In the genomic region with DNA sequence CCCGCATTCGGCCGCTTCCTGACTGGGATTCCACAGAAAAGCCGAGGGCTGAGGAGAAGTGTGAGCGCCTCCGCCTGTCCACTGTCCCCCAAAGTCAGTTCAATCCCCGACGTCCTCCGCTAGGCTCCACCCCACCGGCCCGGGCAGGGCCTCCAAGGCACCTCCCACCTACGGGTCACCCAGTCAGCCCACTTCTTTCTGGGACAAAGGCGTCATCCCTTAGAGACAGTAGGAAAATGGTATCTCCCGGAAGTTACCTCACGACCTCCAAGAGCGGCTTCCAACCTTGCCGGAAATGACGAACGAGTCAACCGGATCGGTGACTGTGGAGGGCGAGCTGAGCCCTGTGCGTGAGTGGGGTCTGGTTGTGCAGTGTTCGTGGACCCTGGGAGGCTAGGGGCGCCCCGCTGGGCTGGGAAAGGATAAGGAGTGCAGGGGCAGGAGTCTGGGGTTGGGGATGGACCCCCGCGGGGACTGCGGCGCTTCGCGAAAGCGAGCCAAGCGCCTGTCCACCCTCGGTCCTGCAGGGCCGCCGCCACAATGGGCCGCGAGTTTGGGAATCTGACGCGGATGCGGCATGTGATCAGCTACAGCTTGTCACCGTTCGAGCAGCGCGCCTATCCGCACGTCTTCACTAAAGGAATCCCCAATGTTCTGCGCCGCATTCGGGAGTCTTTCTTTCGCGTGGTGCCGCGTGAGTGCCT, we compare ENCODE assay signal across 1 cellular context.
TF ChIP-seq lines count a peak whose summit lies in the region.

A gene with protein sequence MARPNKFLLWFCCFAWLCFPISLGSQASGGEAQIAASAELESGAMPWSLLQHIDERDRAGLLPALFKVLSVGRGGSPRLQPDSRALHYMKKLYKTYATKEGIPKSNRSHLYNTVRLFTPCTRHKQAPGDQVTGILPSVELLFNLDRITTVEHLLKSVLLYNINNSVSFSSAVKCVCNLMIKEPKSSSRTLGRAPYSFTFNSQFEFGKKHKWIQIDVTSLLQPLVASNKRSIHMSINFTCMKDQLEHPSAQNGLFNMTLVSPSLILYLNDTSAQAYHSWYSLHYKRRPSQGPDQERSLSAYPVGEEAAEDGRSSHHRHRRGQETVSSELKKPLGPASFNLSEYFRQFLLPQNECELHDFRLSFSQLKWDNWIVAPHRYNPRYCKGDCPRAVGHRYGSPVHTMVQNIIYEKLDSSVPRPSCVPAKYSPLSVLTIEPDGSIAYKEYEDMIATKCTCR (minus strand): TSS at position 128 of the 704 bp plus-strand sequence. CDS start 1,936 bp downstream, outside the sequence.
A gene (plus strand): TSS at position 301 of the 704 bp plus-strand sequence. CDS start 240 bp downstream, at position 541.

TF ChIP-seq in K562, 482 proteins besides CTCF, POLR2A, EP300 and RAD21 (continued from another document and continues in another):
- TF ChIP-seq, protein P1, sequence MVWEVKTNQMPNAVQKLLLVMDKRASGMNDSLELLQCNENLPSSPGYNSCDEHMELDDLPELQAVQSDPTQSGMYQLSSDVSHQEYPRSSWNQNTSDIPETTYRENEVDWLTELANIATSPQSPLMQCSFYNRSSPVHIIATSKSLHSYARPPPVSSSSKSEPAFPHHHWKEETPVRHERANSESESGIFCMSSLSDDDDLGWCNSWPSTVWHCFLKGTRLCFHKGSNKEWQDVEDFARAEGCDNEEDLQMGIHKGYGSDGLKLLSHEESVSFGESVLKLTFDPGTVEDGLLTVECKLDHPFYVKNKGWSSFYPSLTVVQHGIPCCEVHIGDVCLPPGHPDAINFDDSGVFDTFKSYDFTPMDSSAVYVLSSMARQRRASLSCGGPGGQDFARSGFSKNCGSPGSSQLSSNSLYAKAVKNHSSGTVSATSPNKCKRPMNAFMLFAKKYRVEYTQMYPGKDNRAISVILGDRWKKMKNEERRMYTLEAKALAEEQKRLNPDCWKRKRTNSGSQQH (CRISPR knock-in tag; IDR thresholded peaks at IDR 0.05), result no peak
- 0 out of 2 replicates have a peak, but pooled peaks have one; percentile 49 for TF ChIP-seq RHOXF2B (CRISPR knock-in tag; conservative IDR thresholded peaks at IDR 0.05)
- TF ChIP-seq TCF3 (CRISPR knock-in tag; IDR thresholded peaks at IDR 0.05), result no peak
- no peak for TF ChIP-seq ZNF77 (CRISPR knock-in tag; IDR thresholded peaks at IDR 0.05)
- TF ChIP-seq, protein P2, sequence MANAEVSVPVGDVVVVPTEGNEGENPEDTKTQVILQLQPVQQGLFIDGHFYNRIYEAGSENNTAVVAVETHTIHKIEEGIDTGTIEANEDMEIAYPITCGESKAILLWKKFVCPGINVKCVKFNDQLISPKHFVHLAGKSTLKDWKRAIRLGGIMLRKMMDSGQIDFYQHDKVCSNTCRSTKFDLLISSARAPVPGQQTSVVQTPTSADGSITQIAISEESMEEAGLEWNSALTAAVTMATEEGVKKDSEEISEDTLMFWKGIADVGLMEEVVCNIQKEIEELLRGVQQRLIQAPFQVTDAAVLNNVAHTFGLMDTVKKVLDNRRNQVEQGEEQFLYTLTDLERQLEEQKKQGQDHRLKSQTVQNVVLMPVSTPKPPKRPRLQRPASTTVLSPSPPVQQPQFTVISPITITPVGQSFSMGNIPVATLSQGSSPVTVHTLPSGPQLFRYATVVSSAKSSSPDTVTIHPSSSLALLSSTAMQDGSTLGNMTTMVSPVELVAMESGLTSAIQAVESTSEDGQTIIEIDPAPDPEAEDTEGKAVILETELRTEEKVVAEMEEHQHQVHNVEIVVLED (CRISPR knock-in tag; IDR thresholded peaks at IDR 0.05), result no peak
- TF ChIP-seq PHF8 (IDR thresholded peaks at IDR 0.05; ENCODE audit: borderline replicate concordance, low read length), result peak; percentile 99
- no peak for TF ChIP-seq ZNF696 (CRISPR knock-in tag; conservative IDR thresholded peaks at IDR 0.05)
- 0 out of 2 replicates have a peak, but pooled peaks have one; percentile 10 for TF ChIP-seq MXI1 (IDR thresholded peaks at IDR 0.05; ENCODE audit: low read depth, low read length)
- no peak for TF ChIP-seq HDGF (IDR thresholded peaks at IDR 0.05)
- TF ChIP-seq ZNF143 (CRISPR knock-in tag; IDR thresholded peaks at IDR 0.05), result no peak
- TF ChIP-seq JUND (IDR thresholded peaks at IDR 0.05; ENCODE audit: borderline replicate concordance, low read depth, low read length), result peak; percentile 99
- TF ChIP-seq JUND (tag; IDR thresholded peaks at IDR 0.05; ENCODE audit: borderline replicate concordance, low read depth, low read length), result peak; percentile 83; the same call in 2 of the 3 replicates
- peak; percentile 28 to 88 for TF ChIP-seq MAZ (CRISPR knock-in tag; conservative IDR thresholded peaks at IDR 0.05 in 1 of 2, IDR thresholded peaks at IDR 0.05 in 1 of 2)
- TF ChIP-seq, protein P3, sequence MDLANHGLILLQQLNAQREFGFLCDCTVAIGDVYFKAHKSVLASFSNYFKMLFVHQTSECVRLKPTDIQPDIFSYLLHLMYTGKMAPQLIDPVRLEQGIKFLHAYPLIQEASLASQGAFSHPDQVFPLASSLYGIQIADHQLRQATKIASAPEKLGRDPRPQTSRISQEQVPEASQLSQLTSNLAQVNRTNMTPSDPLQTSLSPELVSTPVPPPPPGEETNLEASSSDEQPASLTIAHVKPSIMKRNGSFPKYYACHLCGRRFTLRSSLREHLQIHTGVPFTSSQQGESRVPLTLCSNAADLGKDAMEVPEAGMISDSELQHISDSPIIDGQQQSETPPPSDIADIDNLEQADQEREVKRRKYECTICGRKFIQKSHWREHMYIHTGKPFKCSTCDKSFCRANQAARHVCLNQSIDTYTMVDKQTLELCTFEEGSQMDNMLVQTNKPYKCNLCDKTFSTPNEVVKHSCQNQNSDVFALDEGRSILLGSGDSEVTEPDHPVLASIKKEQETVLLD (IDR thresholded peaks at IDR 0.05), result no peak
- TF ChIP-seq BRCA1 (IDR thresholded peaks at IDR 0.05), result no peak
- TF ChIP-seq BRCA1 (CRISPR knock-in tag; IDR thresholded peaks at IDR 0.05), result no peak; the same call in 1 of the 2 replicates
- peak; percentile 35 for TF ChIP-seq ASH1L (IDR thresholded peaks at IDR 0.05; ENCODE audit: borderline replicate concordance, low read depth, partially characterized antibody)
- TF ChIP-seq, protein P4, sequence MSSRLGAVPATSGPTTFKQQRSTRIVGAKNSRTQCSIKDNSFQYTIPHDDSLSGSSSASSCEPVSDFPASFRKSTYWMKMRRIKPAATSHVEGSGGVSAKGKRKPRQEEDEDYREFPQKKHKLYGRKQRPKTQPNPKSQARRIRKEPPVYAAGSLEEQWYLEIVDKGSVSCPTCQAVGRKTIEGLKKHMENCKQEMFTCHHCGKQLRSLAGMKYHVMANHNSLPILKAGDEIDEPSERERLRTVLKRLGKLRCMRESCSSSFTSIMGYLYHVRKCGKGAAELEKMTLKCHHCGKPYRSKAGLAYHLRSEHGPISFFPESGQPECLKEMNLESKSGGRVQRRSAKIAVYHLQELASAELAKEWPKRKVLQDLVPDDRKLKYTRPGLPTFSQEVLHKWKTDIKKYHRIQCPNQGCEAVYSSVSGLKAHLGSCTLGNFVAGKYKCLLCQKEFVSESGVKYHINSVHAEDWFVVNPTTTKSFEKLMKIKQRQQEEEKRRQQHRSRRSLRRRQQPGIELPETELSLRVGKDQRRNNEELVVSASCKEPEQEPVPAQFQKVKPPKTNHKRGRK (tag; IDR thresholded peaks at IDR 0.05), result no peak
- no peak for TF ChIP-seq KLF13 (tag; IDR thresholded peaks at IDR 0.05; ENCODE audit: borderline replicate concordance, low read depth)
- no peak for TF ChIP-seq ARHGAP35 (IDR thresholded peaks at IDR 0.05; ENCODE audit: partially characterized antibody)
- no peak for TF ChIP-seq ZSCAN32 (CRISPR knock-in tag; IDR thresholded peaks at IDR 0.05)
- no peak for TF ChIP-seq JUNB (CRISPR knock-in tag; conservative IDR thresholded peaks at IDR 0.05)
- no peak for TF ChIP-seq ZNF212 (CRISPR knock-in tag; IDR thresholded peaks at IDR 0.05)
- no peak for TF ChIP-seq ZNF121 (CRISPR knock-in tag; conservative IDR thresholded peaks at IDR 0.05)
- TF ChIP-seq ZFPM2 (CRISPR knock-in tag; IDR thresholded peaks at IDR 0.05), result no peak
- TF ChIP-seq, protein P5, sequence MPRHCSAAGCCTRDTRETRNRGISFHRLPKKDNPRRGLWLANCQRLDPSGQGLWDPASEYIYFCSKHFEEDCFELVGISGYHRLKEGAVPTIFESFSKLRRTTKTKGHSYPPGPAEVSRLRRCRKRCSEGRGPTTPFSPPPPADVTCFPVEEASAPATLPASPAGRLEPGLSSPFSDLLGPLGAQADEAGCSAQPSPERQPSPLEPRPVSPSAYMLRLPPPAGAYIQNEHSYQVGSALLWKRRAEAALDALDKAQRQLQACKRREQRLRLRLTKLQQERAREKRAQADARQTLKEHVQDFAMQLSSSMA (CRISPR knock-in tag; IDR thresholded peaks at IDR 0.05), result no peak
- TF ChIP-seq GATA2 (CRISPR knock-in tag; IDR thresholded peaks at IDR 0.05), result no peak
- TF ChIP-seq CBFA2T2 (conservative IDR thresholded peaks at IDR 0.05), result no peak
- peak; percentile 77; the same call in 1 of the 2 replicates for TF ChIP-seq ESRRA (IDR thresholded peaks at IDR 0.05; ENCODE audit: borderline replicate concordance, low read depth)
- TF ChIP-seq PYGO2 (tag; IDR thresholded peaks at IDR 0.05), result no peak
- no peak for TF ChIP-seq DNMT1 (IDR thresholded peaks at IDR 0.05)
- TF ChIP-seq NR2C1 (IDR thresholded peaks at IDR 0.05), result peak; percentile 83
- TF ChIP-seq NR2C1 (tag; IDR thresholded peaks at IDR 0.05), result peak; percentile 79
- TF ChIP-seq HDAC6 (IDR thresholded peaks at IDR 0.05; ENCODE audit: low read depth, low read length), result no peak
- TF ChIP-seq ZNF174 (CRISPR knock-in tag; IDR thresholded peaks at IDR 0.05), result no peak
- no peak for TF ChIP-seq ZNF695 (CRISPR knock-in tag; IDR thresholded peaks at IDR 0.05)
- no peak for TF ChIP-seq ZNF75A (CRISPR knock-in tag; IDR thresholded peaks at IDR 0.05)
- TF ChIP-seq, protein P6, sequence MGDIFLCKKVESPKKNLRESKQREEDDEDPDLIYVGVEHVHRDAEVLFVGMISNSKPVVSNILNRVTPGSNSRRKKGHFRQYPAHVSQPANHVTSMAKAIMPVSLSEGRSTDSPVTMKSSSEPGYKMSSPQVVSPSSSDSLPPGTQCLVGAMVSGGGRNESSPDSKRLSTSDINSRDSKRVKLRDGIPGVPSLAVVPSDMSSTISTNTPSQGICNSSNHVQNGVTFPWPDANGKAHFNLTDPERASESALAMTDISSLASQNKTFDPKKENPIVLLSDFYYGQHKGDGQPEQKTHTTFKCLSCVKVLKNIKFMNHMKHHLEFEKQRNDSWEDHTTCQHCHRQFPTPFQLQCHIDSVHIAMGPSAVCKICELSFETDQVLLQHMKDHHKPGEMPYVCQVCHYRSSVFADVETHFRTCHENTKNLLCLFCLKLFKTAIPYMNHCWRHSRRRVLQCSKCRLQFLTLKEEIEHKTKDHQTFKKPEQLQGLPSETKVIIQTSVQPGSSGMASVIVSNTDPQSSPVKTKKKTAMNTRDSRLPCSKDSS (IDR thresholded peaks at IDR 0.05; ENCODE audit: low read depth, partially characterized antibody), result no peak
- TF ChIP-seq, protein P7, sequence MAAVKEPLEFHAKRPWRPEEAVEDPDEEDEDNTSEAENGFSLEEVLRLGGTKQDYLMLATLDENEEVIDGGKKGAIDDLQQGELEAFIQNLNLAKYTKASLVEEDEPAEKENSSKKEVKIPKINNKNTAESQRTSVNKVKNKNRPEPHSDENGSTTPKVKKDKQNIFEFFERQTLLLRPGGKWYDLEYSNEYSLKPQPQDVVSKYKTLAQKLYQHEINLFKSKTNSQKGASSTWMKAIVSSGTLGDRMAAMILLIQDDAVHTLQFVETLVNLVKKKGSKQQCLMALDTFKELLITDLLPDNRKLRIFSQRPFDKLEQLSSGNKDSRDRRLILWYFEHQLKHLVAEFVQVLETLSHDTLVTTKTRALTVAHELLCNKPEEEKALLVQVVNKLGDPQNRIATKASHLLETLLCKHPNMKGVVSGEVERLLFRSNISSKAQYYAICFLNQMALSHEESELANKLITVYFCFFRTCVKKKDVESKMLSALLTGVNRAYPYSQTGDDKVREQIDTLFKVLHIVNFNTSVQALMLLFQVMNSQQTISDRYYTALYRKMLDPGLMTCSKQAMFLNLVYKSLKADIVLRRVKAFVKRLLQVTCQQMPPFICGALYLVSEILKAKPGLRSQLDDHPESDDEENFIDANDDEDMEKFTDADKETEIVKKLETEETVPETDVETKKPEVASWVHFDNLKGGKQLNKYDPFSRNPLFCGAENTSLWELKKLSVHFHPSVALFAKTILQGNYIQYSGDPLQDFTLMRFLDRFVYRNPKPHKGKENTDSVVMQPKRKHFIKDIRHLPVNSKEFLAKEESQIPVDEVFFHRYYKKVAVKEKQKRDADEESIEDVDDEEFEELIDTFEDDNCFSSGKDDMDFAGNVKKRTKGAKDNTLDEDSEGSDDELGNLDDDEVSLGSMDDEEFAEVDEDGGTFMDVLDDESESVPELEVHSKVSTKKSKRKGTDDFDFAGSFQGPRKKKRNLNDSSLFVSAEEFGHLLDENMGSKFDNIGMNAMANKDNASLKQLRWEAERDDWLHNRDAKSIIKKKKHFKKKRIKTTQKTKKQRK (IDR thresholded peaks at IDR 0.05; ENCODE audit: borderline replicate concordance, low read depth, low read length), result no peak
- TF ChIP-seq TGIF2 (CRISPR knock-in tag; IDR thresholded peaks at IDR 0.05), result no peak
- TF ChIP-seq, protein P8, sequence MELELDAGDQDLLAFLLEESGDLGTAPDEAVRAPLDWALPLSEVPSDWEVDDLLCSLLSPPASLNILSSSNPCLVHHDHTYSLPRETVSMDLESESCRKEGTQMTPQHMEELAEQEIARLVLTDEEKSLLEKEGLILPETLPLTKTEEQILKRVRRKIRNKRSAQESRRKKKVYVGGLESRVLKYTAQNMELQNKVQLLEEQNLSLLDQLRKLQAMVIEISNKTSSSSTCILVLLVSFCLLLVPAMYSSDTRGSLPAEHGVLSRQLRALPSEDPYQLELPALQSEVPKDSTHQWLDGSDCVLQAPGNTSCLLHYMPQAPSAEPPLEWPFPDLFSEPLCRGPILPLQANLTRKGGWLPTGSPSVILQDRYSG (tag; conservative IDR thresholded peaks at IDR 0.05; ENCODE audit: low read depth), result no peak
- TF ChIP-seq NR4A1 (CRISPR knock-in tag; IDR thresholded peaks at IDR 0.05), result no peak
- peak; percentile 6; the same call in 1 of the 2 replicates for TF ChIP-seq NR4A1 (tag; IDR thresholded peaks at IDR 0.05)
- peak; percentile 70 for TF ChIP-seq CXXC5 (CRISPR knock-in tag; IDR thresholded peaks at IDR 0.05)
- TF ChIP-seq, protein P9, sequence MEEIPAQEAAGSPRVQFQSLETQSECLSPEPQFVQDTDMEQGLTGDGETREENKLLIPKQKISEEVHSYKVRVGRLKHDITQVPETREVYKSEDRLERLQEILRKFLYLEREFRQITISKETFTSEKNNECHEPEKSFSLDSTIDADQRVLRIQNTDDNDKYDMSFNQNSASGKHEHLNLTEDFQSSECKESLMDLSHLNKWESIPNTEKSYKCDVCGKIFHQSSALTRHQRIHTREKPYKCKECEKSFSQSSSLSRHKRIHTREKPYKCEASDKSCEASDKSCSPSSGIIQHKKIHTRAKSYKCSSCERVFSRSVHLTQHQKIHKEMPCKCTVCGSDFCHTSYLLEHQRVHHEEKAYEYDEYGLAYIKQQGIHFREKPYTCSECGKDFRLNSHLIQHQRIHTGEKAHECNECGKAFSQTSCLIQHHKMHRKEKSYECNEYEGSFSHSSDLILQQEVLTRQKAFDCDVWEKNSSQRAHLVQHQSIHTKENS (CRISPR knock-in tag; IDR thresholded peaks at IDR 0.05), result no peak
- no peak for TF ChIP-seq ZNF140 (CRISPR knock-in tag; IDR thresholded peaks at IDR 0.05)
- no peak; the same call in 1 of the 2 replicates for TF ChIP-seq GABPB2 (CRISPR knock-in tag; conservative IDR thresholded peaks at IDR 0.05)
- TF ChIP-seq CREB1 (IDR thresholded peaks at IDR 0.05), result peak; percentile 96
- peak; percentile 97 for TF ChIP-seq CREB1 (CRISPR knock-in tag; IDR thresholded peaks at IDR 0.05)
- TF ChIP-seq U2AF1 (optimal IDR thresholded peaks at IDR 0.05; ENCODE audit: low read depth, low read length), result no peak
